ENCODE assay signal across 2 cellular contexts in genomic region chr22:36610056-36610455, GRCh38.
A peak's percentile ranks its signal among the peaks of the same experiment; 100 is the strongest.
TF ChIP-seq lines count a peak whose summit lies in the region.

No MANE protein-coding gene starts in this region.

TF ChIP-seq in GM12878, 131 proteins besides CTCF, POLR2A, EP300 and RAD21:
- TF ChIP-seq MXI1 (IDR thresholded peaks at IDR 0.05; ENCODE audit: low read depth, low read length), result no peak

TF ChIP-seq in H1, 55 proteins besides CTCF, POLR2A, EP300 and RAD21:
- no peak for TF ChIP-seq ATF2 (IDR thresholded peaks at IDR 0.05; ENCODE audit: low read length)
- peak; percentile 73 for TF ChIP-seq SP1 (IDR thresholded peaks at IDR 0.05; ENCODE audit: low read depth, low read length)
TF ChIP-seq in H1: peak in this region for 1.
